Comparison of ENCODE assay signal across 2 cellular contexts in the genomic region with DNA sequence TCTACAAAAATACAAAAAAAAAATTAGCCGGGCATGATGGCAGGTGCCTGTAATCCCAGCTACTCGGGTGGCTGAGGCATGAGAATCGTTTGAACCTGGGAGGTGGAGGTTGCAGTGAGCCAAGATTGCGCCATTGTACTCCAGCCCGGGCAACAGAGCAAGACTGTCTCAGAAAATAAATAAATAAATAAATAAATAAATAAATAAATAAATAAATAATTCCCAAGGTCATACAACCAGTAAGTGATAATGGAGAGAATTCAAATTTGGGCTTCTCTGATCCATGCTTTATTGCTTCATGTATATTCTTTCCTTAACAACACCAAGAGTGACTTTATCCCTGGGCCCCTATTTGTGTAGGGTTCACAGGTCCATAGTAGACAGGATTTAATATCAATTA. TPM values are rescaled to one million over a fixed set of nuclear protein-coding genes. Genes with fewer than 3 reads are reported as not detected.
"Had no signal": no experiment of that assay in that cellular context is flagged by ENCODE, and none has a peak within 500 bp of the region (broad histone marks: within the 10 kb centered on the region; RNA-seq: fewer than 3 reads in every experiment).

No MANE protein-coding gene starts in this region.

RNA-seq across cellular contexts. Expression of a gene that starts 10.5 kb away (rescaled TPM):
- total RNA-seq: HT-29 had no signal
- polyA plus RNA-seq: IgD-negative memory B cell had no signal
